8 cellular contexts compared by ENCODE assay signal in the genomic region with DNA sequence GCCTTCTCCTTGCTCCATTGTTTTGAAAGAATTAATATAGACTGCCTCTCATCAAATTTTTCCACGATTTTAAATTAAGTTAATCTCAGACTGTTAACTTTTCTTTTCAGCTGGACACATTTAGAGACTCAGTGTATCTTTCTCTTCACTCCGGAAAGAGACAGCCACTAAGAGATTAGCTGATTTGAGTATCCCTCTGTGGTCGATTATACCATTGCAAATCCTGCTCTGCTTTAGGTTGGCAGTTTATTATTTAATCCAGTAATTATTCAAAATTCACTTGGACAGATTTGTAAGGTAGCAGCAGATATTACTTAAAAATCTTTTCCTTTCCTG. TPM values are rescaled to one million over a fixed set of nuclear protein-coding genes. Genes with fewer than 3 reads are reported as not detected.
A peak's percentile ranks its signal among the peaks of the same experiment; 100 is the strongest.
DNase-seq lines count a peak whose midpoint lies in the region; ATAC-seq and TF ChIP-seq lines count a peak whose summit lies in the region.

No MANE protein-coding gene starts in this region.

- intact Hi-C loops in breast epithelium (cut with DNase I; ENCODE audit: low total_unique reads): no loop called here
- intact Hi-C loops in mucosa of descending colon (cut with DNase I, micrococcal nuclease): no loop called here

- peaks cover 10% of the 10 kb centered on the region; the same call in 1 of the 2 replicates for H3K36me3 ChIP-seq in ACC112 (ENCODE audit: insufficient read depth, low read length)
- H3K36me3 ChIP-seq in breast epithelium: no peaks in the 10 kb centered on the region
- peaks cover 2% of the 10 kb centered on the region for H3K36me3 ChIP-seq in mucosa of descending colon (ENCODE audit: low read depth)

- no peak for TF ChIP-seq POLR2A in breast epithelium (IDR thresholded peaks at IDR 0.05)

- H3K4me1 ChIP-seq in ACC112 (ENCODE audit: control insufficient read depth, insufficient read depth, low read length, unreplicated experiment) (peaks cover 18% of the 10 kb centered on the region), breast epithelium (peaks cover 0 to 5% of the 10 kb centered on the region in 2 donors), mucosa of descending colon (ENCODE audit: low read depth) (peaks cover 8% of the 10 kb centered on the region)

- ATAC-seq in mucosa of descending colon: no peak
- ATAC-seq in GM21723 (IDR thresholded peaks at IDR 0.05; ENCODE audit: unreplicated experiment): no peak
- ATAC-seq in HG03521 (IDR thresholded peaks at IDR 0.05; ENCODE audit: unreplicated experiment): no peak

- TF ChIP-seq CTCF in HL-60 (IDR thresholded peaks at IDR 0.05; ENCODE audit: insufficient read depth, low read length) (no peak), breast epithelium (IDR thresholded peaks at IDR 0.05) (no peak), mucosa of descending colon (IDR thresholded peaks at IDR 0.05) (no peak)

- peak overlapping the region; percentile 93 for H3K4me3 ChIP-seq in ACC112 (ENCODE audit: low read depth, low read length)
- peak overlapping the region; percentile 93 for H3K4me3 ChIP-seq in HL-60 (replicated peaks; ENCODE audit: insufficient read depth, low read length)
- peak overlapping the region; percentile 82 to 86 (median 83) for H3K4me3 ChIP-seq in breast epithelium
- peak overlapping the region; percentile 87 for H3K4me3 ChIP-seq in mucosa of descending colon

- no peak for DNase-seq in HL-60 (ENCODE audit: low read depth in 1 of 2, low spot score in 1 of 2)
- DNase-seq in breast epithelium (ENCODE audit: low spot score in 2 of 2): no peak
- DNase-seq in mucosa of descending colon: no peak
- DNase-seq in retina: no peak
- no peak for DNase-seq in middle frontal gyrus (ENCODE audit: extremely low spot score, low spot score)

- H3K27me3 ChIP-seq in ACC112 (ENCODE audit: insufficient read depth, low read length): no peaks in the 10 kb centered on the region
- no peaks in the 10 kb centered on the region for H3K27me3 ChIP-seq in HL-60 (ENCODE audit: insufficient read depth, poor library complexity, severe bottlenecking)
- H3K27me3 ChIP-seq in breast epithelium: no peaks in the 10 kb centered on the region

- H3K9me3 ChIP-seq in breast epithelium (no peaks in the 10 kb centered on the region), mucosa of descending colon (no peaks in the 10 kb centered on the region)

- H2AFZ ChIP-seq in ACC112 (ENCODE audit: low read length, unreplicated experiment): peak overlapping the region; percentile 96

- peaks cover 37% of the 10 kb centered on the region for H3K79me2 ChIP-seq in ACC112 (ENCODE audit: control insufficient read depth, insufficient read depth, low read length, unreplicated experiment)

- H3K27ac ChIP-seq in ACC112 (ENCODE audit: low read depth, low read length): peak overlapping the region; percentile 89
- H3K27ac ChIP-seq in HL-60 (replicated peaks): peak overlapping the region; percentile 94
- peak overlapping the region; percentile 96 to 99 for H3K27ac ChIP-seq in breast epithelium

RNA-seq across cellular contexts. Expression of a gene that starts 0.6 kb away (rescaled TPM):
- total RNA-seq in breast epithelium: 100 to 1,000 TPM in 1 of 3 donors, 10 to 100 TPM in 2; 73.6 to 102 (median 92.1) TPM
- 100 to 1,000 TPM; 108 to 124 (median 116) TPM for total RNA-seq in mucosa of descending colon

RNA-seq across cellular contexts. Expression of a gene that starts 29.2 kb away (rescaled TPM):
- total RNA-seq in breast epithelium: 10 to 100 TPM in 1 of 3 donors, 1 to 10 TPM in 2; 6.1 to 17.1 (median 7.2) TPM
- total RNA-seq in mucosa of descending colon: 10 to 100 TPM; 10.1 to 15.2 (median 12.3) TPM

RNA-seq across cellular contexts. Expression of a gene that starts 48.0 kb away (rescaled TPM):
- total RNA-seq in breast epithelium (10 to 100 TPM; 37.4 to 46.4 (median 38.7) TPM), mucosa of descending colon (10 to 100 TPM; 20.8 to 22.0 (median 20.9) TPM)

RNA-seq across cellular contexts. Expression of a gene that starts 48.1 kb away (rescaled TPM):
- total RNA-seq in breast epithelium (10 to 100 TPM in 1 of 3 donors, 1 to 10 TPM in 2; 7.8 to 13.6 (median 9.2) TPM), mucosa of descending colon (10 to 100 TPM in 2 of 3 donors, 1 to 10 TPM in 1; 9.2 to 18.0 (median 15.1) TPM)
